In genomic region chr12:111443086-111443485, GRCh38 we compare ENCODE assay signal across 10 cellular contexts. TPM values are rescaled to one million over a fixed set of nuclear protein-coding genes. Genes with fewer than 3 reads are reported as not detected.
DNase-seq lines count a peak whose midpoint lies in the region; ATAC-seq and TF ChIP-seq lines count a peak whose summit lies in the region.
"Had no signal": no experiment of that assay in that cellular context is flagged by ENCODE, and none has a peak within 500 bp of the region (broad histone marks: within the 10 kb centered on the region; RNA-seq: fewer than 3 reads in every experiment).

No MANE protein-coding gene starts in this region.

- ATAC-seq in natural killer cell (no peak), HG02571 (IDR thresholded peaks at IDR 0.05; ENCODE audit: unreplicated experiment) (no peak), HG02798 (IDR thresholded peaks at IDR 0.05; ENCODE audit: poor library complexity, unreplicated experiment) (no peak)

- peak overlapping the region; percentile 99; the same call in 1 of the 2 replicates for H3K27ac ChIP-seq in MM.1S (ENCODE audit: low read length)
- H3K27ac ChIP-seq in cingulate gyrus (ENCODE audit: low read depth, low read length), result peak overlapping the region; percentile 54
- H3K27ac ChIP-seq: ovary had no signal

- no peaks in the 10 kb centered on the region for H3K36me3 ChIP-seq in MM.1S (replicated peaks; ENCODE audit: insufficient read depth, low read length)
- H3K36me3 ChIP-seq: ovary had no signal

- peaks cover 39% of the 10 kb centered on the region for H3K4me1 ChIP-seq in MM.1S (ENCODE audit: low read length)

- TF ChIP-seq CTCF in CD14-positive monocyte (IDR thresholded peaks at IDR 0.05) (no peak), MM.1S (IDR thresholded peaks at IDR 0.05; ENCODE audit: low read length) (no peak), natural killer cell (IDR thresholded peaks at IDR 0.05) (no peak)

- no peak overlapping the region for H3K9ac ChIP-seq in MM.1S (ENCODE audit: low read length)

- H3K36me3 Mint-ChIP-seq in CD14-positive monocyte (peaks cover 49 to 68% of the 10 kb centered on the region in 2 donors), natural killer cell (no peaks in the 10 kb centered on the region)

- H3K9me3 Mint-ChIP-seq in CD14-positive monocyte (no peaks in the 10 kb centered on the region), natural killer cell (no peaks in the 10 kb centered on the region)

- peaks cover 15% of the 10 kb centered on the region for H3F3A ChIP-seq in MM.1S (ENCODE audit: insufficient read depth, low read length)

- no peak overlapping the region for H3K4me3 ChIP-seq in MM.1S (ENCODE audit: low read length)
- H3K4me3 ChIP-seq: ovary had no signal

- peak overlapping the region; percentile 87 to 96 (median 94) for H3K27ac Mint-ChIP-seq in CD14-positive monocyte
- H3K27ac Mint-ChIP-seq in natural killer cell, result peak overlapping the region; percentile 96 to 100

- intact Hi-C loops in CD14-positive monocyte (cut with micrococcal nuclease) (no loop called here), natural killer cell (cut with micrococcal nuclease) (no loop called here)

- H3K9me2 ChIP-seq in MM.1S (replicated peaks; ENCODE audit: insufficient read depth, low read length), result no peaks in the 10 kb centered on the region

- H2AFZ ChIP-seq in MM.1S (ENCODE audit: low read length), result no peak overlapping the region

- no peaks in the 10 kb centered on the region for H3K9me3 ChIP-seq in MM.1S (replicated peaks; ENCODE audit: insufficient read depth, low read length)
- H3K9me3 ChIP-seq: ovary had no signal

- no peaks in the 10 kb centered on the region for H4K20me1 ChIP-seq in MM.1S (ENCODE audit: insufficient read depth, low read length)

- no peak overlapping the region for H3K4me2 ChIP-seq in MM.1S (ENCODE audit: low read depth, low read length)

- peaks cover 15% of the 10 kb centered on the region; the same call in 1 of the 2 replicates for H3K79me2 ChIP-seq in MM.1S (ENCODE audit: low read length)

- H3K4me3 Mint-ChIP-seq in CD14-positive monocyte, result peak overlapping the region; percentile 11 to 51
- peak overlapping the region; percentile 80 for H3K4me3 Mint-ChIP-seq in natural killer cell

- H3K27me3 Mint-ChIP-seq in CD14-positive monocyte (ENCODE audit: low read depth in 3 of 3), result peaks cover 0 to 3% (median 3%) of the 10 kb centered on the region in 3 donors
- no peaks in the 10 kb centered on the region for H3K27me3 Mint-ChIP-seq in natural killer cell (ENCODE audit: low read depth in 2 of 2)

- DNase-seq in CD14-positive monocyte (ENCODE audit: low spot score), result no peak
- no peak for DNase-seq in MM.1S
- DNase-seq in natural killer cell, result no peak
- no peak for DNase-seq in foreskin melanocyte
- no peak for DNase-seq in NCI-H226
- DNase-seq: DMS153 had no signal

- H3K27me3 ChIP-seq in MM.1S (replicated peaks; ENCODE audit: insufficient read depth, low read length), result no peaks in the 10 kb centered on the region
- H3K27me3 ChIP-seq: ovary had no signal

- peaks cover 91% of the 10 kb centered on the region for H3K4me1 Mint-ChIP-seq in CD14-positive monocyte
- peaks cover 76 to 82% of the 10 kb centered on the region in 2 donors for H3K4me1 Mint-ChIP-seq in natural killer cell

RNA-seq across cellular contexts. Expression of gene SH2B3, which starts 37.4 kb away (rescaled TPM):
- polyA plus RNA-seq in CD14-positive monocyte, result 10 to 100 TPM; 15.2 to 33.5 TPM
- total RNA-seq in natural killer cell, result 10 to 100 TPM; 68.1 to 81.3 (median 68.4) TPM
